ENCODE assay signal across 1 cellular context in genomic region chr1:16158993-16159831, GRCh38.
TF ChIP-seq lines count a peak whose summit lies in the region.

No MANE protein-coding gene starts in this region.

TF ChIP-seq in HepG2, 621 proteins besides CTCF, POLR2A, EP300 and RAD21:
- peak; percentile 19; the same call in 1 of the 2 replicates for TF ChIP-seq ZNF687 (CRISPR knock-in tag; IDR thresholded peaks at IDR 0.05)
- TF ChIP-seq ZNF121 (CRISPR knock-in tag; IDR thresholded peaks at IDR 0.05), result peak; percentile 80
- TF ChIP-seq NFYC (CRISPR knock-in tag; IDR thresholded peaks at IDR 0.05), result no peak
